ENCODE assay signal across 16 cellular contexts in genomic region chr10:5596611-5597341, GRCh38.
DNase-seq lines count a peak whose midpoint lies in the region; ATAC-seq, FAIRE-seq and TF ChIP-seq lines count a peak whose summit lies in the region.
"Had no signal": no experiment of that assay in that cellular context is flagged by ENCODE, and none has a peak within 500 bp of the region (broad histone marks: within the 10 kb centered on the region; RNA-seq: fewer than 3 reads in every experiment).

No MANE protein-coding gene starts in this region.

- H4K20me1 ChIP-seq in HCT116 (ENCODE audit: insufficient read depth), result no peaks in the 10 kb centered on the region
- no peaks in the 10 kb centered on the region for H4K20me1 ChIP-seq in keratinocyte (ENCODE audit: control insufficient read depth, extremely low read depth, insufficient read depth, low read length)

- dilution Hi-C loops in keratinocyte (cut with MboI; ENCODE audit: extremely low pct_ligation_motif_present, low sequenced_read_pairs), result no loop called here

- TF ChIP-seq CTCF in HCT116 (IDR thresholded peaks at IDR 0.05 in 2 of 3, conservative IDR thresholded peaks at IDR 0.05 in 1 of 3; ENCODE audit: borderline replicate concordance in 1 of 3, insufficient read depth in 1 of 3, low read depth in 2 of 3, low read length in 2 of 3) (no peak), keratinocyte (optimal IDR thresholded peaks at IDR 0.05 in 1 of 3, IDR thresholded peaks at IDR 0.05 in 1 of 3, conservative IDR thresholded peaks at IDR 0.05 in 1 of 3; ENCODE audit: extremely low read depth in 1 of 3, insufficient read depth in 2 of 3, low read length in 3 of 3) (peak in 2 of 3 experiments; percentile 3 to 15), Caco-2 (IDR thresholded peaks at IDR 0.05; ENCODE audit: insufficient read depth in 1 of 2, low read depth in 1 of 2, low read length in 1 of 2, severe bottlenecking in 1 of 2, unreplicated experiment in 1 of 2) (no peak)

- DNase-seq in HCT116 (ENCODE audit: low read depth, low spot score) (no peak), T1000 (lab: John Stamatoyannopoulos, UW) (peak; percentile 37), keratinocyte (ENCODE audit: low read depth, low spot score) (no peak), aorta (peak; percentile 37 to 72), SW 1271 (lab: John Stamatoyannopoulos, UW) (no peak), Caco-2 (no peak)
- DNase-seq: activated CD4-positive, alpha-beta T cell treated with anti-CD3 and anti-CD28 coated beads for 4 hours; activated naive CD8-positive, alpha-beta T cell treated with anti-CD3 and anti-CD28 coated beads, Interleukin-2, amount 10 ng/mL, durations not matched to agents 7 days and 5 days; activated T-cell treated with anti-CD3 and anti-CD28 coated beads for 4 hours; COR-L47; heart left ventricle; NCI-H146; T-helper 2 cell had no signal

- CTCF ChIA-PET in HCT116 (lab: Charles Lee), result no interaction called here
- CTCF ChIA-PET in Caco-2 (lab: Charles Lee), result interaction anchor here (0.9 kb wide), 1 partner anchor 33 kb away, joined by 3 read pairs; no protein-coding TSS in a partner anchor

- RAD21 ChIA-PET in HCT116 (lab: Charles Lee; ENCODE audit: low non-redundant PET in 1 of 2, low total read pairs in 2 of 2, uncharacterized antibody in 2 of 2, unreplicated experiment in 2 of 2), result no interaction called here

- H3K4me2 ChIP-seq in HCT116 (ENCODE audit: low read length) (peak overlapping the region; percentile 60), keratinocyte (ENCODE audit: control insufficient read depth, extremely low read depth, insufficient read depth, low read depth, low read length) (peak overlapping the region; percentile 63)

- ATAC-seq in HCT116 (no peak), aorta (ENCODE audit: low FRiP score) (no peak), GM18909 (IDR thresholded peaks at IDR 0.05; ENCODE audit: poor library complexity, unreplicated experiment) (no peak)

- H3K4me1 ChIP-seq in HCT116 (ENCODE audit: control insufficient read depth in 1 of 2, insufficient read depth in 2 of 2, low read length in 2 of 2), result peaks cover 5 to 29% of the 10 kb centered on the region in 2 experiments
- peaks cover 34% of the 10 kb centered on the region for H3K4me1 ChIP-seq in keratinocyte (ENCODE audit: control insufficient read depth, extremely low read depth, insufficient read depth, low read length)
- H3K4me1 ChIP-seq in aorta (ENCODE audit: control insufficient read depth in 1 of 2, insufficient read depth in 2 of 2, low read length in 2 of 2), result peaks cover 5 to 7% of the 10 kb centered on the region in 2 donors
- H3K4me1 ChIP-seq in Caco-2, result peaks cover 12% of the 10 kb centered on the region

- no peak overlapping the region for H3K27ac Mint-ChIP-seq in Caco-2 (ENCODE audit: unreplicated experiment)
- H3K27ac Mint-ChIP-seq: activated naive CD8-positive, alpha-beta T cell treated with anti-CD3 and anti-CD28 coated beads, Interleukin-2, amount 10 ng/mL, durations not matched to agents 7 days and 5 days had no signal

- peaks cover 4% of the 10 kb centered on the region for H3K9me1 ChIP-seq in keratinocyte (ENCODE audit: control insufficient read depth, extremely low read depth, insufficient read depth, low read length)

- peak; percentile 48 for FAIRE-seq in keratinocyte (lab: Jason Lieb, UNC)
- FAIRE-seq: endometrium had no signal

- no peak for TF ChIP-seq RAD21 in HCT116 (IDR thresholded peaks at IDR 0.05; ENCODE audit: low read depth)

- no peaks in the 10 kb centered on the region for H3K9me2 ChIP-seq in HCT116 (ENCODE audit: insufficient read depth)

- POLR2A ChIA-PET in HCT116 (lab: Charles Lee), result no interaction called here
- POLR2A ChIA-PET in Caco-2 (lab: Charles Lee), result no interaction called here

- no peaks in the 10 kb centered on the region for H3K36me3 ChIP-seq in HCT116 (ENCODE audit: control insufficient read depth in 1 of 2, insufficient read depth in 2 of 2, low read length in 2 of 2)
- no peaks in the 10 kb centered on the region for H3K36me3 ChIP-seq in keratinocyte (ENCODE audit: control insufficient read depth in 2 of 2, extremely low read depth in 1 of 2, insufficient read depth in 2 of 2, low read length in 2 of 2)
- H3K36me3 ChIP-seq in aorta (ENCODE audit: control insufficient read depth in 1 of 2, insufficient read depth in 2 of 2, low read length in 1 of 2), result no peaks in the 10 kb centered on the region
- H3K36me3 ChIP-seq in Caco-2 (ENCODE audit: control insufficient read depth, insufficient read depth, low read length), result no peaks in the 10 kb centered on the region
- H3K36me3 ChIP-seq: heart left ventricle, suprapubic skin had no signal

- no peaks in the 10 kb centered on the region for H3K79me2 ChIP-seq in HCT116 (ENCODE audit: insufficient read depth, low read length)
- H3K79me2 ChIP-seq in keratinocyte (ENCODE audit: control insufficient read depth, insufficient read depth, low read length), result peaks cover 6% of the 10 kb centered on the region

- no peak overlapping the region for H2AFZ ChIP-seq in HCT116 (ENCODE audit: low read depth, low read length, poor library complexity, severe bottlenecking)
- no peak overlapping the region for H2AFZ ChIP-seq in keratinocyte (ENCODE audit: control insufficient read depth, low read length)

- intact Hi-C loops in HCT116 (cut with micrococcal nuclease), result no loop called here
- intact Hi-C loops in aorta (cut with DNase I), result loop anchor here in 1 of 2 donors (5.0 kb wide), 1 partner anchor 34 kb away; no protein-coding TSS in a partner anchor
- intact Hi-C loops in Caco-2 (cut with micrococcal nuclease; ENCODE audit: unreplicated experiment), result no loop called here

- H3K4me3 ChIP-seq in HCT116 (replicated peaks in 1 of 2; ENCODE audit: low read depth in 1 of 2, low read length in 2 of 2), result no peak overlapping the region
- H3K4me3 ChIP-seq in keratinocyte (ENCODE audit: control insufficient read depth in 2 of 3, extremely low read depth in 1 of 3, insufficient read depth in 2 of 3, low read depth in 1 of 3, low read length in 3 of 3), result peak overlapping the region in 2 of 3 experiments; percentile 6 to 7
- no peak overlapping the region for H3K4me3 ChIP-seq in aorta (ENCODE audit: low read length in 2 of 2)
- no peak overlapping the region for H3K4me3 ChIP-seq in Caco-2 (ENCODE audit: low read depth, low read length)
- H3K4me3 ChIP-seq: heart left ventricle, suprapubic skin had no signal

- no peak overlapping the region for H3K9ac ChIP-seq in HCT116 (ENCODE audit: low read length)
- H3K9ac ChIP-seq in keratinocyte (ENCODE audit: control insufficient read depth, extremely low read depth, insufficient read depth, low read length), result peak overlapping the region; percentile 71

- H3K9me3 ChIP-seq in HCT116 (ENCODE audit: control insufficient read depth in 1 of 2, insufficient read depth in 1 of 2, low read depth in 1 of 2, low read length in 2 of 2) (no peaks in the 10 kb centered on the region), keratinocyte (ENCODE audit: control insufficient read depth, low read depth, low read length) (no peaks in the 10 kb centered on the region), aorta (ENCODE audit: control insufficient read depth, low read length) (no peaks in the 10 kb centered on the region), Caco-2 (no peaks in the 10 kb centered on the region)
- H3K9me3 ChIP-seq: heart left ventricle, suprapubic skin had no signal

- H3K27me3 Mint-ChIP-seq in Caco-2 (ENCODE audit: insufficient read depth, unreplicated experiment), result no peaks in the 10 kb centered on the region

- 92 to 94% methylated on average over 26 of the region's 26 CpGs for WGBS in aorta, 2 donors

- H3K27me3 ChIP-seq in HCT116 (ENCODE audit: insufficient read depth, low read length), result no peaks in the 10 kb centered on the region
- H3K27me3 ChIP-seq in keratinocyte (ENCODE audit: control insufficient read depth, extremely low read depth, insufficient read depth, low read length), result no peaks in the 10 kb centered on the region
- H3K27me3 ChIP-seq in aorta (ENCODE audit: control insufficient read depth in 1 of 2, insufficient read depth in 2 of 2, low read length in 1 of 2), result no peaks in the 10 kb centered on the region
- no peaks in the 10 kb centered on the region for H3K27me3 ChIP-seq in Caco-2 (replicated peaks; ENCODE audit: control insufficient read depth, insufficient read depth, low read length)
- H3K27me3 ChIP-seq: heart left ventricle, suprapubic skin had no signal

- no peaks in the 10 kb centered on the region for H3K36me3 Mint-ChIP-seq in Caco-2 (ENCODE audit: insufficient read depth, unreplicated experiment)
- H3K36me3 Mint-ChIP-seq: activated naive CD8-positive, alpha-beta T cell treated with anti-CD3 and anti-CD28 coated beads, Interleukin-2, amount 10 ng/mL, durations not matched to agents 7 days and 5 days had no signal

- H3K9me3 Mint-ChIP-seq in Caco-2 (ENCODE audit: unreplicated experiment), result no peaks in the 10 kb centered on the region
- H3K9me3 Mint-ChIP-seq: activated naive CD8-positive, alpha-beta T cell treated with anti-CD3 and anti-CD28 coated beads, Interleukin-2, amount 10 ng/mL, durations not matched to agents 7 days and 5 days had no signal

- no peak for TF ChIP-seq POLR2A in HCT116 (IDR thresholded peaks at IDR 0.05; ENCODE audit: borderline replicate concordance, extremely low read depth, insufficient read depth, insufficient read length)

- H3K4me1 Mint-ChIP-seq in Caco-2 (ENCODE audit: low read depth, unreplicated experiment), result peaks cover 12% of the 10 kb centered on the region

- H3K4me3 Mint-ChIP-seq in Caco-2 (ENCODE audit: unreplicated experiment), result no peak overlapping the region
- H3K4me3 Mint-ChIP-seq: activated naive CD8-positive, alpha-beta T cell treated with anti-CD3 and anti-CD28 coated beads, Interleukin-2, amount 10 ng/mL, durations not matched to agents 7 days and 5 days had no signal

- H3K27ac ChIP-seq in HCT116 (ENCODE audit: low read depth, low read length) (no peak overlapping the region), keratinocyte (ENCODE audit: control insufficient read depth, insufficient read depth, low read length) (peak overlapping the region; percentile 95), aorta (ENCODE audit: low read depth in 1 of 2, low read length in 2 of 2) (no peak overlapping the region)
- H3K27ac ChIP-seq: suprapubic skin had no signal

- no TSS peak for BruUV-seq in HCT116 (replicated peaks; lab: Mats Ljungman, UMichigan)
- BruUV-seq in Caco-2 (replicated peaks; lab: Mats Ljungman, UMichigan), result no TSS peak

TF ChIP-seq in HCT116, 20 proteins besides CTCF, POLR2A, EP300 and RAD21:
- TF ChIP-seq MAX (IDR thresholded peaks at IDR 0.05) (0 out of 2 replicates have a peak, but pooled peaks have one; percentile 18), POLR2AphosphoS5 (IDR thresholded peaks at IDR 0.05; ENCODE audit: low read depth, low read length) (no peak)

Comparison
In these comparisons a context has a peak if more than half of its experiments do, and no peak if none do; other contexts are left out.
1. DNase-seq: peak in T1000 (single experiment) and aorta (2 of 2); none in HCT116 (single experiment), keratinocyte (single experiment), SW 1271 (0 of 2) and Caco-2 (0 of 2).
2. H3K4me3 ChIP-seq: peak in keratinocyte (2 of 3); none in HCT116 (0 of 2), aorta (0 of 2) and Caco-2 (single experiment).
3. CTCF ChIP-seq: peak in keratinocyte (2 of 3); none in HCT116 (0 of 3) and Caco-2 (0 of 2).